14 cellular contexts compared by ENCODE assay signal in the genomic region with DNA sequence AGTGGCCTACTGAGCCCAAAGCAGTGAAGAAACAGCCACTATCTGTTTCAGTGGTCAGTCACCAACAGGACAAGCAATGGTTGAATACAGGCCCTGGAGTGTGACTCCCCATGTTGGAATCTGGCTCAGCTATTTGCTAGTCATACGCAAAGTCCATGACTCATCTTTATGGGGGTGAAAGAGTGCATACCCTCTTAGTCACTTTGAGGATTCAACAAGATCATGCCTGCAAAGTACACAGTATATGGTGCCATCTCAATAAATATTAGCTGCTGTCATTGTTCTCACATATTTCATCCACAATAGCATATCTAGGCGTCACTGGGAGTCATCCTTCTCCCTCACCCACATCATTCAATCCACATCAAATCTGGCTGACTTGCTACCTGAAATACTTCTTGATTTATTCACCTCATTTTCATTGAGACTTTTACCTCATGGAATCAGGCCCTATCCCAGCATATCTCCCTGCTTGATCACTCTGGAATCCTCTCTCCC. TPM values are rescaled to one million over a fixed set of nuclear protein-coding genes. Genes with fewer than 3 reads are reported as not detected.
DNase-seq lines count a peak whose midpoint lies in the region; FAIRE-seq and TF ChIP-seq lines count a peak whose summit lies in the region.
"Had no signal": no experiment of that assay in that cellular context is flagged by ENCODE, and none has a peak within 500 bp of the region (broad histone marks: within the 10 kb centered on the region; RNA-seq: fewer than 3 reads in every experiment).

No MANE protein-coding gene starts in this region.

- H3K4me1 Mint-ChIP-seq in T-helper 2 cell treated with Interferon-gamma antibody and Interleukin-4, amounts not matched to agents 5 μg/mL and 100 μg/mL, for 36 hours (ENCODE audit: low read depth): no peaks in the 10 kb centered on the region
- H3K4me1 Mint-ChIP-seq: activated CD4-positive, alpha-beta T cell treated with anti-CD3 and anti-CD28 coated beads, Interleukin-2, amount 10 ng/mL, durations not matched to agents 24 days and 14 days had no signal

- no peaks in the 10 kb centered on the region for H3K36me3 ChIP-seq in bronchial epithelial cell (ENCODE audit: control insufficient read depth, insufficient read depth, low read length)
- no peaks in the 10 kb centered on the region for H3K36me3 ChIP-seq in mesendoderm (ENCODE audit: control insufficient read depth, insufficient read depth, low read length)
- H3K36me3 ChIP-seq: ascending aorta, tibial nerve had no signal

- no peaks in the 10 kb centered on the region for H3K27me3 Mint-ChIP-seq in T-helper 2 cell treated with Interferon-gamma antibody and Interleukin-4, amounts not matched to agents 5 μg/mL and 100 μg/mL, for 36 hours (ENCODE audit: low read depth)

- no peak overlapping the region for H2BK15ac ChIP-seq in mesendoderm (replicated peaks; ENCODE audit: low read depth)

- no peak overlapping the region for H4K8ac ChIP-seq in mesendoderm (ENCODE audit: low read depth, low read length)

- no peak overlapping the region for H3K23ac ChIP-seq in mesendoderm (ENCODE audit: low read length)

- H2AK5ac ChIP-seq in mesendoderm (ENCODE audit: low read length): no peak overlapping the region

- CTCF ChIA-PET in HEK293T (lab: Yijun Ruan, JAX): interaction anchor here (0.6 kb wide), 1 partner anchor 1690 kb away, joined by 4 read pairs; no protein-coding TSS in a partner anchor

- peak; percentile 98 for FAIRE-seq in bronchial epithelial cell (lab: Jason Lieb, UNC)

- no peak overlapping the region for H3K27ac Mint-ChIP-seq in T-helper 2 cell treated with Interferon-gamma antibody and Interleukin-4, amounts not matched to agents 5 μg/mL and 100 μg/mL, for 36 hours
- H3K27ac Mint-ChIP-seq: activated CD4-positive, alpha-beta T cell treated with anti-CD3 and anti-CD28 coated beads, Interleukin-2, amount 10 ng/mL, durations not matched to agents 24 days and 14 days; natural killer cell treated with Interleukin-12 subunit alpha and Interleukin-12 subunit beta and Interleukin-15 and Interleukin-18, amount 100 ng/mL, for 72 hours had no signal

- H3K4me3 Mint-ChIP-seq in T-helper 2 cell treated with Interferon-gamma antibody and Interleukin-4, amounts not matched to agents 5 μg/mL and 100 μg/mL, for 36 hours: no peak overlapping the region
- H3K4me3 Mint-ChIP-seq: activated CD4-positive, alpha-beta T cell treated with anti-CD3 and anti-CD28 coated beads, Interleukin-2, amount 10 ng/mL, durations not matched to agents 24 days and 14 days; natural killer cell treated with Interleukin-12 subunit alpha and Interleukin-12 subunit beta and Interleukin-15 and Interleukin-18, amount 100 ng/mL, for 72 hours had no signal

- no peak overlapping the region for H4K5ac ChIP-seq in mesendoderm (ENCODE audit: low read length)

- no peak overlapping the region for H2BK120ac ChIP-seq in mesendoderm (ENCODE audit: low read depth, low read length)

- H3K27me3 ChIP-seq in bronchial epithelial cell (ENCODE audit: control insufficient read depth, insufficient read depth, low read length): no peaks in the 10 kb centered on the region
- no peaks in the 10 kb centered on the region for H3K27me3 ChIP-seq in mesendoderm (ENCODE audit: insufficient read depth, low read length, poor library complexity)
- H3K27me3 ChIP-seq: ascending aorta, tibial nerve had no signal

- H3K4me3 ChIP-seq in bronchial epithelial cell (ENCODE audit: low read depth, low read length): no peak overlapping the region
- no peak overlapping the region for H3K4me3 ChIP-seq in mesendoderm (ENCODE audit: low read length)
- H3K4me3 ChIP-seq: ascending aorta, tibial nerve had no signal

- no peak for TF ChIP-seq CTCF in bronchial epithelial cell (IDR thresholded peaks at IDR 0.05; ENCODE audit: insufficient read depth, low read length, severe bottlenecking)

- no peak overlapping the region for H3K4ac ChIP-seq in mesendoderm (ENCODE audit: low read depth, low read length)

- peaks cover 11% of the 10 kb centered on the region for H3K9me3 Mint-ChIP-seq in T-helper 2 cell treated with Interferon-gamma antibody and Interleukin-4, amounts not matched to agents 5 μg/mL and 100 μg/mL, for 36 hours

- no peak overlapping the region for H3K27ac ChIP-seq in mesendoderm (ENCODE audit: low read depth, low read length)
- H3K27ac ChIP-seq: ascending aorta, tibial nerve had no signal

- no peak overlapping the region for H3K56ac ChIP-seq in mesendoderm (ENCODE audit: low read length)

- H3K79me1 ChIP-seq in mesendoderm (ENCODE audit: low read length): no peaks in the 10 kb centered on the region

- no peaks in the 10 kb centered on the region for H3K36me3 Mint-ChIP-seq in T-helper 2 cell treated with Interferon-gamma antibody and Interleukin-4, amounts not matched to agents 5 μg/mL and 100 μg/mL, for 36 hours (ENCODE audit: low read depth)

- H3K4me2 ChIP-seq in mesendoderm (ENCODE audit: low read length): no peak overlapping the region

- POLR2A ChIA-PET in HEK293T (lab: Yijun Ruan, JAX): no interaction called here

- H3K79me2 ChIP-seq in mesendoderm (ENCODE audit: control insufficient read depth, insufficient read depth, low read length): no peaks in the 10 kb centered on the region

- no peak overlapping the region for H2BK5ac ChIP-seq in mesendoderm (ENCODE audit: low read length)

- WGBS in mesendoderm (ENCODE audit: extremely low coverage, insufficient coverage, low lambda C conversion rate): no CpG with 5 or more reads among the region's 2 CpGs

- no peak overlapping the region for H3K9ac ChIP-seq in mesendoderm (ENCODE audit: low read length)

- no peaks in the 10 kb centered on the region for H3K4me1 ChIP-seq in mesendoderm (ENCODE audit: control insufficient read depth, low read depth, low read length)
- H3K4me1 ChIP-seq: ascending aorta had no signal

- no peak overlapping the region for H3K18ac ChIP-seq in mesendoderm (ENCODE audit: low read length)

- DNase-seq in COLO829 (ENCODE audit: low spot score) (peak; percentile 92), LoVo (ENCODE audit: low spot score) (peak; percentile 88), bronchial epithelial cell (ENCODE audit: low read depth) (peak; percentile 100), mesendoderm (peak; percentile 86), NCI-H446 treated with DMSO at 0.1 percent for 48 hours (lab: John Stamatoyannopoulos, UW) (no peak), HEK293T (ENCODE audit: extremely low spot score) (no peak), NCI-H2227 (lab: John Stamatoyannopoulos, UW; ENCODE audit: unreplicated experiment) (no peak)
- no peak for DNase-seq in T-helper 2 cell treated with Interferon-gamma antibody and Interleukin-4, amounts not matched to agents 5 μg/mL and 100 μg/mL, for 36 hours (ENCODE audit: low spot score)
- DNase-seq: activated CD4-positive, alpha-beta T cell treated with anti-CD3 and anti-CD28 coated beads, Interleukin-2, amount 10 ng/mL, durations not matched to agents 24 days and 14 days; DMS79; hippocampal formation had no signal

TF ChIP-seq in HEK293T, 16 proteins besides CTCF, POLR2A, EP300 and RAD21:
- TF ChIP-seq BHLHE40 (IDR thresholded peaks at IDR 0.05; ENCODE audit: borderline replicate concordance) (no peak), ZNF384 (IDR thresholded peaks at IDR 0.05) (no peak), FOXA1 (IDR thresholded peaks at IDR 0.05) (no peak), L3MBTL2 (conservative IDR thresholded peaks at IDR 0.05) (no peak), SP1 (IDR thresholded peaks at IDR 0.05) (no peak), ARNT (IDR thresholded peaks at IDR 0.05) (no peak), CTBP1 (IDR thresholded peaks at IDR 0.05; ENCODE audit: borderline replicate concordance) (no peak), FOXK2 (IDR thresholded peaks at IDR 0.05) (no peak), TARDBP (IDR thresholded peaks at IDR 0.05) (no peak), FOXM1 (IDR thresholded peaks at IDR 0.05; ENCODE audit: borderline replicate concordance) (no peak), ELF4 (IDR thresholded peaks at IDR 0.05) (no peak), SUZ12 (IDR thresholded peaks at IDR 0.05) (no peak)
- TF ChIP-seq, protein P1, sequence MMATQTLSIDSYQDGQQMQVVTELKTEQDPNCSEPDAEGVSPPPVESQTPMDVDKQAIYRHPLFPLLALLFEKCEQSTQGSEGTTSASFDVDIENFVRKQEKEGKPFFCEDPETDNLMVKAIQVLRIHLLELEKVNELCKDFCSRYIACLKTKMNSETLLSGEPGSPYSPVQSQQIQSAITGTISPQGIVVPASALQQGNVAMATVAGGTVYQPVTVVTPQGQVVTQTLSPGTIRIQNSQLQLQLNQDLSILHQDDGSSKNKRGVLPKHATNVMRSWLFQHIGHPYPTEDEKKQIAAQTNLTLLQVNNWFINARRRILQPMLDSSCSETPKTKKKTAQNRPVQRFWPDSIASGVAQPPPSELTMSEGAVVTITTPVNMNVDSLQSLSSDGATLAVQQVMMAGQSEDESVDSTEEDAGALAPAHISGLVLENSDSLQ (IDR thresholded peaks at IDR 0.05): no peak
TF ChIP-seq in HEK293T: peak in this region for 0.

RNA-seq across cellular contexts. Expression of a gene that starts 26.4 kb away (rescaled TPM):
- total RNA-seq in bronchial epithelial cell: not detected in 2 replicates
- polyA plus RNA-seq in mesendoderm (2013, experiment 1 of 2): not detected
- polyA plus RNA-seq in mesendoderm (2013, experiment 2 of 2): not detected
- total RNA-seq: activated CD4-positive, alpha-beta T cell treated with anti-CD3 and anti-CD28 coated beads, Interleukin-2, amount 10 ng/mL, durations not matched to agents 24 days and 14 days; ascending aorta; natural killer cell treated with Interleukin-12 subunit alpha and Interleukin-12 subunit beta and Interleukin-15 and Interleukin-18, amount 100 ng/mL, for 72 hours had no signal

Comparison
In these comparisons a context has a peak if more than half of its experiments do, and no peak if none do; other contexts are left out.
1. DNase-seq: peak in COLO829 (single experiment), LoVo (single experiment), bronchial epithelial cell (single experiment) and mesendoderm (single experiment); none in NCI-H446 treated with DMSO at 0.1 percent for 48 hours (single experiment), T-helper 2 cell treated with Interferon-gamma antibody and Interleukin-4, amounts not matched to agents 5 μg/mL and 100 μg/mL, for 36 hours (single experiment), HEK293T (single experiment) and NCI-H2227 (single experiment).